In the genomic region with DNA sequence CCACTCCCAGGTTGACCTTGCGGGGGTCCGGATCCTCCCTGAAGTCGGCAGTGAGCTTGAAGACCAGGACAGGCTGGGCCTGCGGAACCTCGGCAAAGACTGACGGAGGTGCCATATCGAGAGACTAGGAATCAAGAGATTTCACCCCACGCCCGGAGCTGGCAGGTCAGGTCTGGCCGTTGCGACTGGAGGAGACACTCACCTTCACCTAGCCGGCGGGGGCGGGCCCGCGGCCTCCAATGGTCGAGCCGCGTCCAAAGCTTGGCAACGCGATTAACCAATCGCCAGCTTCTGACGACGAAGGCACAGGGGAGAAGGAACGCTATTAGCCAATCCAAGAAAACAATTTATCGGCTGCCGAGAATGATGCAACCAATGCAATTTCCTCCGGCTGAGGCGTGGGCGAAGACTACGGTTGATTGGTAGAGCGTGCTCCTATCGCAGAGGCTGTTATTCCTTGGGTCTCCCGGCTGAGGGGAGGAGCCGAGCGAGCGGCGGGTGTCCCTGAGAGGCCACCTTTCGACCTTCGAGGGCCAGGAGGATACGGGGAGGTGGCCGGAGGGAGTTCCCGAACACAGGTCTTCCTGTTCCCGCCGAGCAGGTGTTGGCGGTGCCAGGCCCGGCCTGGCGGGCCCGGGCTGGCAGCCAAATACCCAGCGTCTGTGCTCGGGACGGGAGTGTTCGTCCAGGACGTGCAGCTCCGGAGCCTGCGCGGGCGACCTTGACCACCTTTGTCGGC, we compare ENCODE assay signal across 8 cellular contexts. TPM values are rescaled to one million over a fixed set of nuclear protein-coding genes. Genes with fewer than 3 reads are reported as not detected.
A peak's percentile ranks its signal among the peaks of the same experiment; 100 is the strongest.
DNase-seq lines count a peak whose midpoint lies in the region; ATAC-seq, FAIRE-seq and TF ChIP-seq lines count a peak whose summit lies in the region.

A gene (minus strand): TSS at position 174 of the 739 bp plus-strand sequence. CDS start 59 bp downstream, at position 115.

- WGBS in IMR-90 (ENCODE audit: extremely low coverage in 2 of 2, insufficient read length in 1 of 2), 2 experiments, result 0% methylated on average over 18 of the region's 59 CpGs; no CpG with 5 or more reads in 1 of the 2 experiments

- H2AK5ac ChIP-seq in IMR-90 (ENCODE audit: low read depth, low read length), result peak within 1 kb of the TSS; percentile 70

- H3K27me3 ChIP-seq in IMR-90 (ENCODE audit: control insufficient read depth, insufficient read depth, low read length) (no peaks in the 10 kb centered on the region), endothelial cell of umbilical vein (ENCODE audit: control insufficient read depth in 2 of 2, insufficient read depth in 2 of 2, low read length in 2 of 2) (no peaks in the 10 kb centered on the region)

- H3K4me1 ChIP-seq in IMR-90 (ENCODE audit: control insufficient read depth, insufficient read depth, low read length) (peaks cover 2% of the 10 kb centered on the region; the same call in 1 of the 2 replicates), endothelial cell of umbilical vein (ENCODE audit: control insufficient read depth, extremely low read depth, insufficient read depth, low read length) (peaks cover 14% of the 10 kb centered on the region)

- H2AFZ ChIP-seq in IMR-90 (replicated peaks; ENCODE audit: low read length, poor library complexity) (peak within 1 kb of the TSS; percentile 100), endothelial cell of umbilical vein (ENCODE audit: low read depth, low read length) (peak within 1 kb of the TSS; percentile 84)

- peak within 1 kb of the TSS; percentile 88 for H3K4ac ChIP-seq in IMR-90 (ENCODE audit: low read depth, low read length)

- peak within 1 kb of the TSS; percentile 52; the same call in 1 of the 3 replicates for H2BK15ac ChIP-seq in IMR-90 (ENCODE audit: low read depth, low read length)

- DNase-seq in DMS 273 (lab: John Stamatoyannopoulos, UW; ENCODE audit: unreplicated experiment) (peak; percentile 98), IMR-90 (peak; percentile 99), OCI-M1 (lab: John Stamatoyannopoulos, UW) (peak; percentile 100), activated T-cell treated with anti-CD3 and anti-CD28 coated beads for 24 hours (ENCODE audit: low read depth) (peak; percentile 96), endothelial cell of umbilical vein (ENCODE audit: low read depth, low spot score) (peak; percentile 99), midbrain (lab: John Stamatoyannopoulos, UW) (peak; percentile 100)
- DNase-seq in stimulated activated CD8-positive, alpha-beta memory T cell treated with anti-CD3 and anti-CD28 coated beads, Interleukin-2, amount 100 ng/mL, for 1 hour (ENCODE audit: low read depth in 2 of 2), result peak; percentile 81 to 85

- no peaks in the 10 kb centered on the region for H4K20me1 ChIP-seq in IMR-90 (ENCODE audit: insufficient read depth, low read length)
- no peaks in the 10 kb centered on the region for H4K20me1 ChIP-seq in endothelial cell of umbilical vein (replicated peaks; ENCODE audit: control insufficient read depth, extremely low read depth, insufficient read depth, low read length)

- H3K23ac ChIP-seq in IMR-90 (ENCODE audit: low read depth, low read length), result peak within 1 kb of the TSS; percentile 50; the same call in 1 of the 2 replicates

- peak within 1 kb of the TSS; percentile 61 for H3K27ac ChIP-seq in IMR-90 (ENCODE audit: insufficient read depth, low read length)
- H3K27ac ChIP-seq in endothelial cell of umbilical vein (ENCODE audit: insufficient read depth, low read depth, low read length), result peak within 1 kb of the TSS; percentile 42

- H4K5ac ChIP-seq in IMR-90 (ENCODE audit: low read depth, low read length), result peak within 1 kb of the TSS; percentile 35

- peak within 1 kb of the TSS; percentile 98 for H2AK9ac ChIP-seq in IMR-90 (replicated peaks; ENCODE audit: low read depth, low read length, poor library complexity)

- H3K4me3 ChIP-seq in IMR-90 (ENCODE audit: insufficient read depth, low read depth, low read length) (peak within 1 kb of the TSS; percentile 73), endothelial cell of umbilical vein (replicated peaks in 1 of 3; ENCODE audit: insufficient read depth in 1 of 3, low read depth in 1 of 3, low read length in 3 of 3) (peak within 1 kb of the TSS; percentile 53 to 87 (median 74))

- peak; percentile 94 for TF ChIP-seq POLR2A in IMR-90 (IDR thresholded peaks at IDR 0.05; ENCODE audit: low read depth, low read length)
- TF ChIP-seq POLR2A in endothelial cell of umbilical vein (IDR thresholded peaks at IDR 0.05; ENCODE audit: low read depth, low read length), result peak; percentile 68

- peaks cover 16% of the 10 kb centered on the region for H3K79me2 ChIP-seq in endothelial cell of umbilical vein (ENCODE audit: control insufficient read depth, insufficient read depth, low read length)

- dilution Hi-C loops in IMR-90 (cut with HindIII; ENCODE audit: low sequenced_read_pairs, unreplicated experiment) (no loop called here), endothelial cell of umbilical vein (cut with MboI; ENCODE audit: extremely low pct_ligation_motif_present, low sequenced_read_pairs) (loop anchor here (25.0 kb wide), 1 partner anchor 182 kb away; a partner anchor contains a TSS)

- peak within 1 kb of the TSS; percentile 78 for H2BK120ac ChIP-seq in IMR-90 (ENCODE audit: low read depth, low read length)

- ATAC-seq in GM21528 (IDR thresholded peaks at IDR 0.05; ENCODE audit: low FRiP score, unreplicated experiment) (peak; percentile 97), IMR-90 (ENCODE audit: low read depth) (peak; percentile 97)

- POLR2A ChIA-PET in IMR-90 (lab: Charles Lee; ENCODE audit: unreplicated experiment), result no interaction called here
- POLR2A ChIA-PET in endothelial cell of umbilical vein (lab: Charles Lee), result interaction anchor here (0.6 to 0.7 kb wide), 2 partner anchors 25 to 37 kb away, joined by 3 to 5 read pairs; no protein-coding TSS in a partner anchor

- H2BK5ac ChIP-seq in IMR-90 (ENCODE audit: low read depth, low read length, poor library complexity, severe bottlenecking), result peak within 1 kb of the TSS; percentile 43

- FAIRE-seq in endothelial cell of umbilical vein (lab: Jason Lieb, UNC), result peak; percentile 100

- H3K56ac ChIP-seq in IMR-90 (ENCODE audit: extremely low read depth, insufficient read depth, low read length), result peak within 1 kb of the TSS; percentile 79

- 0 out of 2 replicates have a peak within 1 kb of the TSS, but pooled peaks have one; percentile 3 for H2BK20ac ChIP-seq in IMR-90 (ENCODE audit: low read depth, low read length)

- peak within 1 kb of the TSS; percentile 90 for H3K4me2 ChIP-seq in IMR-90 (ENCODE audit: low read depth, low read length)
- peak within 1 kb of the TSS; percentile 90 for H3K4me2 ChIP-seq in endothelial cell of umbilical vein (ENCODE audit: insufficient read depth, low read length)

- BruUV-seq in IMR-90 (replicated peaks; lab: Mats Ljungman, UMichigan) (no TSS peak), endothelial cell of umbilical vein (replicated peaks; lab: Mats Ljungman, UMichigan) (no TSS peak)

- no peak for TF ChIP-seq RAD21 in IMR-90 (IDR thresholded peaks at IDR 0.05; ENCODE audit: low read length)

- TF ChIP-seq CTCF in IMR-90 (conservative IDR thresholded peaks at IDR 0.05; ENCODE audit: low read depth, low read length) (no peak; the same call in 1 of the 2 replicates), endothelial cell of umbilical vein (IDR thresholded peaks at IDR 0.05; ENCODE audit: extremely low read depth in 1 of 2, insufficient read depth in 1 of 2, low read depth in 1 of 2, low read length in 2 of 2) (no peak)

- H3K9me1 ChIP-seq in IMR-90 (ENCODE audit: insufficient read depth, low read length) (no peaks in the 10 kb centered on the region; the same call in 1 of the 2 replicates), endothelial cell of umbilical vein (replicated peaks; ENCODE audit: control insufficient read depth, extremely low read depth, insufficient read depth, low read length) (no peaks in the 10 kb centered on the region)

- H3K9ac ChIP-seq in IMR-90 (ENCODE audit: low read depth, low read length) (peak within 1 kb of the TSS; percentile 70), endothelial cell of umbilical vein (replicated peaks; ENCODE audit: extremely low read depth, insufficient read depth, low read length) (peak within 1 kb of the TSS; percentile 67)

- H3K79me1 ChIP-seq in IMR-90 (ENCODE audit: low read depth in 1 of 2, low read length in 2 of 2), result peaks cover 14 to 44% of the 10 kb centered on the region in 2 experiments

- peaks cover 4% of the 10 kb centered on the region for H3K36me3 ChIP-seq in IMR-90 (ENCODE audit: control insufficient read depth, insufficient read depth, low read length)
- H3K36me3 ChIP-seq in endothelial cell of umbilical vein (ENCODE audit: control insufficient read depth in 2 of 2, extremely low read depth in 1 of 2, insufficient read depth in 2 of 2, low read length in 2 of 2), result no peaks in the 10 kb centered on the region

- H4K91ac ChIP-seq in IMR-90 (ENCODE audit: insufficient read depth, low read depth, low read length), result peak within 1 kb of the TSS; percentile 88

- H3K14ac ChIP-seq in IMR-90 (replicated peaks; ENCODE audit: low read depth, low read length), result peak within 1 kb of the TSS; percentile 88

- H3K9me3 ChIP-seq in IMR-90 (ENCODE audit: control insufficient read depth, insufficient read depth, low read length) (no peaks in the 10 kb centered on the region), endothelial cell of umbilical vein (replicated peaks; ENCODE audit: control insufficient read depth, insufficient read depth, low read length) (no peaks in the 10 kb centered on the region)

- CTCF ChIA-PET in IMR-90 (lab: Yijun Ruan, JAX), result interaction anchor here (0.6 to 1.4 kb wide), 4 partner anchors 12 to 182 kb away, joined by 3 to 4 read pairs (median 4); no protein-coding TSS in a partner anchor
- CTCF ChIA-PET in endothelial cell of umbilical vein (lab: Charles Lee), result interaction anchor here (0.9 to 7.9 kb wide), 8 partner anchors 27 to 190 kb away, joined by 3 to 151 read pairs (median 3); a partner anchor contains a TSS

- intact Hi-C loops in IMR-90 (cut with micrococcal nuclease) (loop anchor here (1.0 to 5.0 kb wide), 2 partner anchors 38 to 282 kb away; no protein-coding TSS in a partner anchor), endothelial cell of umbilical vein (cut with micrococcal nuclease) (loop anchor here (1.0 to 5.0 kb wide), 4 partner anchors 27 to 964 kb away; no protein-coding TSS in a partner anchor)

- in situ Hi-C loops in IMR-90 (cut with MboI; ENCODE audit: low sequenced_read_pairs), result loop anchor here (5.0 to 10.0 kb wide), 2 partner anchors 182 to 284 kb away; no protein-coding TSS in a partner anchor

- H4K8ac ChIP-seq in IMR-90 (ENCODE audit: low read depth in 2 of 2, low read length in 2 of 2), result peak within 1 kb of the TSS; percentile 81 to 86

- H3K18ac ChIP-seq in IMR-90 (ENCODE audit: low read depth, low read length), result peak within 1 kb of the TSS; percentile 12; the same call in 1 of the 2 replicates

RNA-seq across cellular contexts. Expression of the gene that starts here (rescaled TPM):
- total RNA-seq in IMR-90 (2012; rRNA removed), result 38.6 and 46.1 TPM in 2 replicates
- polyA plus RNA-seq in IMR-90 (2012; rRNA removed), result 29.2 and 29.4 TPM in 2 replicates
- 11.5 and 14.4 TPM in 2 replicates for polyA plus RNA-seq in IMR-90 (2012; cell fraction: cytosol; rRNA removed)
- polyA plus RNA-seq in IMR-90 (2012; cell fraction: nucleus; rRNA removed; ENCODE audit: low replicate concordance), result 9.2 and 22.7 TPM in 2 replicates
- 36.3 and 40.7 TPM in 2 replicates for total RNA-seq in endothelial cell of umbilical vein
- 14.4 and 16.2 TPM in 2 replicates for polyA plus RNA-seq in endothelial cell of umbilical vein
- polyA plus RNA-seq in endothelial cell of umbilical vein (2011; cell fraction: cytosol; rRNA removed), result 23.2 and 30.3 TPM in 2 replicates
- polyA plus RNA-seq in endothelial cell of umbilical vein (2011; cell fraction: nucleus; rRNA removed), result 21.4 and 26.8 TPM in 2 replicates
- polyA plus RNA-seq in endothelial cell of umbilical vein (2012), result 33.2 and 43.2 TPM in 2 replicates
- 19.1 and 27.1 TPM in 2 replicates for polyA minus RNA-seq in endothelial cell of umbilical vein
- polyA minus RNA-seq in endothelial cell of umbilical vein (2011; cell fraction: cytosol; rRNA and poly(A)+ RNA removed), result 22.0 TPM
- polyA minus RNA-seq in endothelial cell of umbilical vein (2011; cell fraction: nucleus; rRNA and poly(A)+ RNA removed), result 9.7 and 9.8 TPM in 2 replicates

Comparison
In these comparisons a context has a peak if more than half of its experiments do, and no peak if none do; other contexts are left out.
1. Peak in every context shown above with its lines: DNase-seq, ATAC-seq, H3K4me3 ChIP-seq and H3K27ac ChIP-seq.